ENCODE assay signal across 8 cellular contexts in the genomic region with DNA sequence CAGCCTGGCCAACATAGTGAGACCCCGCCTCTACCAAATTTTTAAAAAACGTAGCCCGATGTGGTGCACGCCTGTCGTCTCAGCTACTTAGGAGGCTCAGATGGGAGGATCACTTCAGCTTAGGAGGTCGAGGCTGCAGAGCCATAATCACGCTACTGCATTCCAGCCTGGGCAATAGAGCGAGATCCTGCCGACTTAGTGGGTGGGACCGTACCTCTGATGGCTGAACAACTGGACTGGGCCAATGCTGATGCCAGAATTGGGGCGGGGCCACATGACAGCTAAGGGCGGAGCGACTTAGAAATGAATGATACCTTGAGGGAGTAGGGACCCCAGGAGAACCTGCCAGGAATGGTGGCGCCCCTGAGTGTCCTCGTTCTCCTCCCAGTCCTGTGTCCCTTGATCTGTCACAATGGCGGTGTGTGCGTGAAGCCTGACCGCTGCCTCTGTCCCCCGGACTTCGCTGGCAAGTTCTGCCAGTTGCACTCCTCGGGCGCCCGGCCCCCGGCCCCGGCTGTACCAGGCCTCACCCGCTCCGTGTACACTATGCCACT. TPM values are rescaled to one million over a fixed set of nuclear protein-coding genes. Genes with fewer than 3 reads are reported as not detected.
DNase-seq lines count a peak whose midpoint lies in the region; ATAC-seq and TF ChIP-seq lines count a peak whose summit lies in the region.

No MANE protein-coding gene starts in this region.

- H3K4me3 ChIP-seq in AG09309 (ENCODE audit: control insufficient read depth, low read depth, low read length) = peak overlapping the region; percentile 50
- peak overlapping the region; percentile 60 for H3K4me3 ChIP-seq in HUES64 (ENCODE audit: low read length)
- peak overlapping the region; percentile 26 to 69 for H3K4me3 ChIP-seq in muscle layer of duodenum (ENCODE audit: low read depth in 1 of 2, low read length in 2 of 2)

- H3K27ac ChIP-seq in HUES64 (ENCODE audit: low read depth, low read length) (no peak overlapping the region), muscle layer of duodenum (ENCODE audit: low read length) (no peak overlapping the region)

- no peaks in the 10 kb centered on the region for H3K9me3 Mint-ChIP-seq in brain

- H3K9me3 ChIP-seq in HUES64 (ENCODE audit: insufficient read depth, low read depth, low read length) (no peaks in the 10 kb centered on the region), muscle layer of duodenum (ENCODE audit: control insufficient read depth in 1 of 2, low read length in 2 of 2) (no peaks in the 10 kb centered on the region)

- H3K4me3 Mint-ChIP-seq in brain = peak overlapping the region in 4 of 5 experiments; percentile 12 to 81 (median 64)

- H3K36me3 ChIP-seq in HUES64 (ENCODE audit: insufficient read depth, low read length) (no peaks in the 10 kb centered on the region), muscle layer of duodenum (ENCODE audit: control insufficient read depth in 1 of 2, insufficient read depth in 2 of 2, low read length in 2 of 2) (no peaks in the 10 kb centered on the region)

- 34% methylated on average over 27 of the region's 27 CpGs for WGBS in HUES64

- H3K27me3 ChIP-seq in HUES64 (ENCODE audit: insufficient read depth, low read length) = peaks cover 83% of the 10 kb centered on the region
- peaks cover 5% of the 10 kb centered on the region for H3K27me3 ChIP-seq in muscle layer of duodenum (ENCODE audit: low read depth, low read length)

- H3K4me1 Mint-ChIP-seq in brain = peaks cover 67% of the 10 kb centered on the region

- DNase-seq in AG09309 (ENCODE audit: low read depth) (no peak), NCI-H1092 treated with DMSO at 0.1 percent for 48 hours (lab: John Stamatoyannopoulos, UW) (no peak), occipital lobe (lab: John Stamatoyannopoulos, UW) (no peak), GM10248 (ENCODE audit: extremely low spot score) (no peak)

- ATAC-seq in HG02763 (IDR thresholded peaks at IDR 0.05; ENCODE audit: unreplicated experiment) = no peak

- peaks cover 5% of the 10 kb centered on the region for H3K27me3 Mint-ChIP-seq in brain

- CTCF ChIA-PET in GM10248 (lab: Yijun Ruan, JAX) = interaction anchor here (1.0 to 4.3 kb wide), 10 partner anchors 12 to 300 kb away, joined by 3 to 42 read pairs (median 5); a partner anchor contains a TSS

- H3K4me1 ChIP-seq in HUES64 (ENCODE audit: insufficient read depth, low read length) = peaks cover 21% of the 10 kb centered on the region
- H3K4me1 ChIP-seq in muscle layer of duodenum (ENCODE audit: control insufficient read depth in 1 of 2, insufficient read depth in 2 of 2, low read length in 2 of 2) = peaks cover 13 to 61% of the 10 kb centered on the region in 2 donors

- H3K27ac Mint-ChIP-seq in brain = peak overlapping the region in 1 of 5 experiments; percentile 95

- TF ChIP-seq CTCF in AG09309 (IDR thresholded peaks at IDR 0.05; ENCODE audit: control insufficient read depth, insufficient read depth, low read depth, low read length, missing control alignments) = no peak
- TF ChIP-seq CTCF in brain (conservative IDR thresholded peaks at IDR 0.05) = no peak
- no peak for TF ChIP-seq CTCF in GM10248 (IDR thresholded peaks at IDR 0.05; ENCODE audit: control extremely low read depth, extremely low read depth, low read depth, missing control alignments)

- no peak overlapping the region for H3K9ac ChIP-seq in HUES64 (ENCODE audit: low read depth, low read length)

- POLR2A ChIA-PET in GM10248 (lab: Yijun Ruan, JAX) = no interaction called here

- peaks cover 26% of the 10 kb centered on the region for H3K36me3 Mint-ChIP-seq in brain

RNA-seq across cellular contexts. Expression of a gene that starts 3.6 kb away (rescaled TPM):
- 46.5 TPM for polyA plus RNA-seq in HUES64 (2013, experiment 1 of 2)
- 64.4 TPM for polyA plus RNA-seq in HUES64 (2013, experiment 2 of 2)
- polyA plus RNA-seq in brain (ENCODE audit: insufficient read depth, low read depth, low replicate concordance) = 50.0 TPM
- 18.9 TPM for total RNA-seq in occipital lobe

RNA-seq across cellular contexts. Expression of a gene that starts 28.1 kb away (rescaled TPM):
- polyA plus RNA-seq in HUES64 (2013, experiment 1 of 2) = 48.2 TPM
- polyA plus RNA-seq in HUES64 (2013, experiment 2 of 2) = 72.7 TPM
- polyA plus RNA-seq in brain (ENCODE audit: insufficient read depth, low read depth, low replicate concordance) = 57.3 TPM
- total RNA-seq in occipital lobe = 4.1 TPM
